ENCODE assay signal across 1 cellular context in genomic region chr4:1842993-1843448, GRCh38.
TF ChIP-seq lines count a peak whose summit lies in the region.

No MANE protein-coding gene starts in this region.

TF ChIP-seq in IMR-90, 13 proteins besides CTCF, POLR2A, EP300 and RAD21 (continued from another document):
- TF ChIP-seq RCOR1 (IDR thresholded peaks at IDR 0.05; ENCODE audit: insufficient replicate concordance, low read length), result peak; percentile 62
- peak; percentile 59; the same call in 1 of the 2 replicates for TF ChIP-seq MXI1 (IDR thresholded peaks at IDR 0.05; ENCODE audit: borderline replicate concordance, low read depth, low read length)
- peak; percentile 39; the same call in 1 of the 2 replicates for TF ChIP-seq FOS (IDR thresholded peaks at IDR 0.05; ENCODE audit: low read depth, low read length)
- no peak for TF ChIP-seq ELK1 (IDR thresholded peaks at IDR 0.05; ENCODE audit: borderline replicate concordance, low read depth, low read length)
- TF ChIP-seq SMC3 (IDR thresholded peaks at IDR 0.05; ENCODE audit: low read depth, low read length), result peak; percentile 30
- no peak for TF ChIP-seq MAFK (IDR thresholded peaks at IDR 0.05; ENCODE audit: low read depth, low read length)
- TF ChIP-seq MAZ (IDR thresholded peaks at IDR 0.05; ENCODE audit: borderline replicate concordance, low read depth, low read length), result no peak; the same call in 1 of the 2 replicates
- no peak for TF ChIP-seq CHD1 (IDR thresholded peaks at IDR 0.05; ENCODE audit: low read depth, low read length)
